ENCODE assay signal across 8 cellular contexts in the genomic region with DNA sequence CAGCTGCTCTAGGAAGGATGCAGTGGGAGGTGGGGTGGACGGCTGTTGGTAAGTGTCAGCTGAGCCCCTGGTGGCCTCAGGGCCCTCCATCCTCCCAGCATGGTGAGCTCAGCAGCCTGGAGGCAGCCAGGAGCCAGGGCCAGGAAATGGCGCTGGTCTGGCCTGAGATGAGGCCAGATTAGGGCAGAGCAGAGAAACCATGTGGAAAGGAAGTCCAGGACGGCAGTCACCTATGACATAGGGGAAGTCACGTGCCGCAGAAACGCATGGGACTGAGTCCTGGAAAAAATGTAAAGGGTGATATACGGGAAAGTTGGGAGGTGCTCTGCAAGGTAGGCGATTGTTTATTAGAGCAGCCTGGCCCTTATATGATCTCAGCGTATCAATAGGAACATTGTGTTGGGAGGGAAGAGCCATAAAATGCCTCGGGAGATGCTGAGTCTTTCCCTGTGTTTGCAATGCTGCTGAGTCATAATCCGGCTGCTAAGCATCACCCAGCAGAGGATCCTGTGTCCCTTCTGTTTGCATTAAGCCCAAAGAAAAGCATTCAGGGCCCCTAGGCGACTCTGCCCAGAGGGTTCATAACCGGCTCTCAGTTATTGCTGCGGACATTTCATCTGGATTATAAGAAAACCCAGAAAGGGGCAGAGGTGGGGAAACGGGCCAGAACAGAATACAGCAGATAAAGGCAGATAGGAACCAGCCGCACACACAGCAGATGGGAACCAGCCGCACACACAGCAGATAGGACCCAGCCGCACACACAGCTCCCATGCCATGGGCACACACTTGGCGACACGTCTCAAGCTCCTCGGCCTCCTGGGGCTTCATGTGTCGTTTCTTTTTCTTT. TPM values are rescaled to one million over a fixed set of nuclear protein-coding genes. Genes with fewer than 3 reads are reported as not detected.
DNase-seq lines count a peak whose midpoint lies in the region; ATAC-seq, FAIRE-seq and TF ChIP-seq lines count a peak whose summit lies in the region.
"Had no signal": no experiment of that assay in that cellular context is flagged by ENCODE, and none has a peak within 500 bp of the region (broad histone marks: within the 10 kb centered on the region; RNA-seq: fewer than 3 reads in every experiment).

No MANE protein-coding gene starts in this region.

- ATAC-seq in SK-N-SH treated with all-trans-retinoic acid at 6 μM for 48 hours = peak; percentile 90
- ATAC-seq in GM21619 (IDR thresholded peaks at IDR 0.05; ENCODE audit: unreplicated experiment) = no peak

- DNase-seq in HK-2 (ENCODE audit: unreplicated experiment) (peak; percentile 22), frontal cortex (ENCODE audit: low spot score in 2 of 2) (peak; percentile 68 to 70), renal cortical epithelial cell (ENCODE audit: low read depth) (peak; percentile 63), GM19239 (ENCODE audit: insufficient read length, low spot score) (no peak)
- no peak for DNase-seq in stimulated activated naive CD4-positive, alpha-beta T cell treated with Interleukin-2 at 50 U/mL for 16 hours (lab: John Stamatoyannopoulos, UW)

- FAIRE-seq in frontal cortex (lab: Jason Lieb, UNC) (no peak), GM19239 (lab: Jason Lieb, UNC) (no peak)

TF ChIP-seq in SK-N-SH treated with all-trans-retinoic acid at 6 μM for 48 hours, 23 proteins besides CTCF, POLR2A, EP300 and RAD21:
- peak; percentile 41; the same call in 1 of the 2 replicates for TF ChIP-seq ZNF70 (CRISPR knock-in tag; IDR thresholded peaks at IDR 0.05)
- no peak for TF ChIP-seq ARNTL (CRISPR knock-in tag; IDR thresholded peaks at IDR 0.05; ENCODE audit: borderline replicate concordance, low read depth)
- TF ChIP-seq CSDC2 (CRISPR knock-in tag; IDR thresholded peaks at IDR 0.05) = peak; percentile 85; the same call in 1 of the 2 replicates
- peak; percentile 13; the same call in 1 of the 2 replicates for TF ChIP-seq ZNF8 (CRISPR knock-in tag; IDR thresholded peaks at IDR 0.05)
- TF ChIP-seq ZC3H10 (CRISPR knock-in tag; IDR thresholded peaks at IDR 0.05) = no peak
- TF ChIP-seq GLIS3 (CRISPR knock-in tag; IDR thresholded peaks at IDR 0.05) = no peak
- 0 out of 2 replicates have a peak, but pooled peaks have one; percentile 43 for TF ChIP-seq PPARA (CRISPR knock-in tag; IDR thresholded peaks at IDR 0.05; ENCODE audit: borderline replicate concordance)
- TF ChIP-seq ZNF565 (CRISPR knock-in tag; conservative IDR thresholded peaks at IDR 0.05; ENCODE audit: low read depth) = peak; percentile 76; the same call in 1 of the 2 replicates
- peak; percentile 13; the same call in 1 of the 2 replicates for TF ChIP-seq ISL1 (CRISPR knock-in tag; IDR thresholded peaks at IDR 0.05)
- TF ChIP-seq TOX (CRISPR knock-in tag; IDR thresholded peaks at IDR 0.05; ENCODE audit: borderline replicate concordance) = no peak
- TF ChIP-seq BACH2 (CRISPR knock-in tag; IDR thresholded peaks at IDR 0.05; ENCODE audit: borderline replicate concordance) = 0 out of 2 replicates have a peak, but pooled peaks have one; percentile 58
- TF ChIP-seq, protein P1, sequence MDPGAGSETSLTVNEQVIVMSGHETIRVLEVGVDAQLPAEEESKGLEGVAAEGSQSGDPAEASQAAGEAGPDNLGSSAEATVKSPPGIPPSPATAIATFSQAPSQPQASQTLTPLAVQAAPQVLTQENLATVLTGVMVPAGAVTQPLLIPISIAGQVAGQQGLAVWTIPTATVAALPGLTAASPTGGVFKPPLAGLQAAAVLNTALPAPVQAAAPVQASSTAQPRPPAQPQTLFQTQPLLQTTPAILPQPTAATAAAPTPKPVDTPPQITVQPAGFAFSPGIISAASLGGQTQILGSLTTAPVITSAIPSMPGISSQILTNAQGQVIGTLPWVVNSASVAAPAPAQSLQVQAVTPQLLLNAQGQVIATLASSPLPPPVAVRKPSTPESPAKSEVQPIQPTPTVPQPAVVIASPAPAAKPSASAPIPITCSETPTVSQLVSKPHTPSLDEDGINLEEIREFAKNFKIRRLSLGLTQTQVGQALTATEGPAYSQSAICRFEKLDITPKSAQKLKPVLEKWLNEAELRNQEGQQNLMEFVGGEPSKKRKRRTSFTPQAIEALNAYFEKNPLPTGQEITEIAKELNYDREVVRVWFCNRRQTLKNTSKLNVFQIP (CRISPR knock-in tag; IDR thresholded peaks at IDR 0.05; ENCODE audit: borderline replicate concordance, low read depth) = no peak
- TF ChIP-seq ZFP3 (CRISPR knock-in tag; IDR thresholded peaks at IDR 0.05) = peak; percentile 82
- TF ChIP-seq SNAI2 (CRISPR knock-in tag; IDR thresholded peaks at IDR 0.05) = peak; percentile 84; the same call in 1 of the 2 replicates
- TF ChIP-seq RARB (CRISPR knock-in tag; IDR thresholded peaks at IDR 0.05) = no peak
- TF ChIP-seq, protein P2, sequence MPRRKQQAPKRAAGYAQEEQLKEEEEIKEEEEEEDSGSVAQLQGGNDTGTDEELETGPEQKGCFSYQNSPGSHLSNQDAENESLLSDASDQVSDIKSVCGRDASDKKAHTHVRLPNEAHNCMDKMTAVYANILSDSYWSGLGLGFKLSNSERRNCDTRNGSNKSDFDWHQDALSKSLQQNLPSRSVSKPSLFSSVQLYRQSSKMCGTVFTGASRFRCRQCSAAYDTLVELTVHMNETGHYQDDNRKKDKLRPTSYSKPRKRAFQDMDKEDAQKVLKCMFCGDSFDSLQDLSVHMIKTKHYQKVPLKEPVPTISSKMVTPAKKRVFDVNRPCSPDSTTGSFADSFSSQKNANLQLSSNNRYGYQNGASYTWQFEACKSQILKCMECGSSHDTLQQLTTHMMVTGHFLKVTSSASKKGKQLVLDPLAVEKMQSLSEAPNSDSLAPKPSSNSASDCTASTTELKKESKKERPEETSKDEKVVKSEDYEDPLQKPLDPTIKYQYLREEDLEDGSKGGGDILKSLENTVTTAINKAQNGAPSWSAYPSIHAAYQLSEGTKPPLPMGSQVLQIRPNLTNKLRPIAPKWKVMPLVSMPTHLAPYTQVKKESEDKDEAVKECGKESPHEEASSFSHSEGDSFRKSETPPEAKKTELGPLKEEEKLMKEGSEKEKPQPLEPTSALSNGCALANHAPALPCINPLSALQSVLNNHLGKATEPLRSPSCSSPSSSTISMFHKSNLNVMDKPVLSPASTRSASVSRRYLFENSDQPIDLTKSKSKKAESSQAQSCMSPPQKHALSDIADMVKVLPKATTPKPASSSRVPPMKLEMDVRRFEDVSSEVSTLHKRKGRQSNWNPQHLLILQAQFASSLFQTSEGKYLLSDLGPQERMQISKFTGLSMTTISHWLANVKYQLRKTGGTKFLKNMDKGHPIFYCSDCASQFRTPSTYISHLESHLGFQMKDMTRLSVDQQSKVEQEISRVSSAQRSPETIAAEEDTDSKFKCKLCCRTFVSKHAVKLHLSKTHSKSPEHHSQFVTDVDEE (CRISPR knock-in tag; IDR thresholded peaks at IDR 0.05) = peak; percentile 82
- 0 out of 2 replicates have a peak, but pooled peaks have one; percentile 26 for TF ChIP-seq ESRRG (CRISPR knock-in tag; IDR thresholded peaks at IDR 0.05)
- TF ChIP-seq, protein P3, sequence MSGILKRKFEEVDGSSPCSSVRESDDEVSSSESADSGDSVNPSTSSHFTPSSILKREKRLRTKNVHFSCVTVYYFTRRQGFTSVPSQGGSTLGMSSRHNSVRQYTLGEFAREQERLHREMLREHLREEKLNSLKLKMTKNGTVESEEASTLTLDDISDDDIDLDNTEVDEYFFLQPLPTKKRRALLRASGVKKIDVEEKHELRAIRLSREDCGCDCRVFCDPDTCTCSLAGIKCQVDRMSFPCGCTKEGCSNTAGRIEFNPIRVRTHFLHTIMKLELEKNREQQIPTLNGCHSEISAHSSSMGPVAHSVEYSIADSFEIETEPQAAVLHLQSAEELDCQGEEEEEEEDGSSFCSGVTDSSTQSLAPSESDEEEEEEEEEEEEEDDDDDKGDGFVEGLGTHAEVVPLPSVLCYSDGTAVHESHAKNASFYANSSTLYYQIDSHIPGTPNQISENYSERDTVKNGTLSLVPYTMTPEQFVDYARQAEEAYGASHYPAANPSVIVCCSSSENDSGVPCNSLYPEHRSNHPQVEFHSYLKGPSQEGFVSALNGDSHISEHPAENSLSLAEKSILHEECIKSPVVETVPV (CRISPR knock-in tag; IDR thresholded peaks at IDR 0.05) = no peak

RNA-seq across cellular contexts. Expression of a gene that starts 30.3 kb away (rescaled TPM):
- 0.82 TPM for total RNA-seq in frontal cortex
- total RNA-seq in renal cortical epithelial cell = 4.0 and 4.5 TPM in 2 replicates
- total RNA-seq: T-helper 2 cell treated with Interferon-gamma antibody and Interleukin-4, amounts not matched to agents 100 ng/mL and 5 ng/mL, for 36 hours had no signal

Comparison
In these comparisons a context has a peak if more than half of its experiments do, and no peak if none do; other contexts are left out.
1. DNase-seq: peak in HK-2 (single experiment), frontal cortex (2 of 2) and renal cortical epithelial cell (single experiment); none in stimulated activated naive CD4-positive, alpha-beta T cell treated with Interleukin-2 at 50 U/mL for 16 hours (single experiment) and GM19239 (single experiment).